In the genomic region with DNA sequence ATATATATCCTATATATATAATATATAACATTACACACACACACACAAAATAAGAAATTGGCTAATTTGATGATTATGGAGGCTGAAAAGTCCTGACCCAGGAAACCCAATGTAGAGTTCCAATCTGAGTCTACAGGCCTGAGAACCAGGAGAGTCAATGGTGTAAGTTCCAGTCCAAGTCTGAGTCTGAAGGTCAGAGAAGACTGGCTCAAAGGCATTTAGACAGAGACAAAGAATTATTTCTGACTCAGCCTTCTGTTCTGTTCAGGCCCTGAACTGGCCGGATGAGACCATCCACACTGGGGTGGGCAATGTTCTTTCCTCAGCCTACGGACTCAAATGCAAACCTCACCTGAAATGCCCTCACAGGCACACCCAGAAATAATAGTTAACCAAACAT, we compare ENCODE assay signal across 8 cellular contexts.
"Had no signal": no experiment of that assay in that cellular context is flagged by ENCODE, and none has a peak within 500 bp of the region (broad histone marks: within the 10 kb centered on the region; RNA-seq: fewer than 3 reads in every experiment).

No MANE protein-coding gene starts in this region.

- ATAC-seq: GM23338 had no signal

- FAIRE-seq: H1, H54, HTR-8/SVneo had no signal

- H3K4me2 ChIP-seq: GM23338 had no signal

- H3K9me3 Mint-ChIP-seq: GM23338, H9, IgD-negative memory B cell had no signal

- H2AFZ ChIP-seq: GM23338 had no signal

- H3K4me3 ChIP-seq: GM23338 had no signal

- H3K27me3 Mint-ChIP-seq: IgD-negative memory B cell had no signal

- H3K27ac Mint-ChIP-seq: GM23338, H9, IgD-negative memory B cell had no signal

- DNase-seq: H9, HCEC 1CT, KBM-7 had no signal

- H3K4me3 Mint-ChIP-seq: GM23338, H9, IgD-negative memory B cell had no signal
